In the genomic region with DNA sequence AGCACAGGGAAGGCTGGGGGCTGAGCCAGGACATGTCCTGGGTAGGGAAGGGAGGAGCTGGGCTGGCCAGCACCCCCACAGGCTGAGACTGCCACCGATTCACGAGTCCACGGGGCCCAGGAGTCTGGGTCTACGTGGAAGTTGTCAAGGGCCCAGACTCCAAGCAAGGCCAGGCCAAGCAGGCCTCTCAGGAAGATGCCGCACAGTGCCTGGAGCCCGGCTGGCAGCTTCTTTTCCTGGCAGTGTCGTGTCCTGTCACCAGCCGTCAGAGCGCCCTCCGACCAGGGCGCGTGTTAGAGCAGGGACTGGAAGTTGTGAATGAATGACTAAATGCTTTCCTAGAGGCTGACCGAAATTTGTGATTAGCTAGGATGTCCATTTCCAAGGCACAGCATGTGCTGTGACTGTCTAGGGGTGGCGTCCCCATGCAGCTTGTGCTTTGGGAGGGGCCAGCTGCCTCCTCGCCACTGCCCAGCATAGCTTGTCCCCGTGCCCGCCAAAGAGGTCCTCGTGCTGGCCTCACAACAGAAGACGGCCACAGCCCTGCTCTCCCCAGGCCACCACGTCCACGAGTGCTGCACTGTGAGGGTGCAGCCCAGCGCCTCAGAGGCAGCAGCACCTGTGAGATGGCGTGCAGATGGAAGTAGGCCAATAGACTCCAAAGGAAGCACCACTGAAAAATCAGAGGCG, we compare ENCODE assay signal across 20 cellular contexts.
DNase-seq lines count a peak whose midpoint lies in the region; ATAC-seq and TF ChIP-seq lines count a peak whose summit lies in the region.
"Had no signal": no experiment of that assay in that cellular context is flagged by ENCODE, and none has a peak within 500 bp of the region (broad histone marks: within the 10 kb centered on the region; RNA-seq: fewer than 3 reads in every experiment).

No MANE protein-coding gene starts in this region.

- H3K27me3 ChIP-seq in BLaER1, result no peaks in the 10 kb centered on the region
- H3K27me3 ChIP-seq in neural progenitor cell, result no peaks in the 10 kb centered on the region
- H3K27me3 ChIP-seq: BE2C had no signal

- no peaks in the 10 kb centered on the region for H3F3A ChIP-seq in neural progenitor cell (ENCODE audit: low read depth)

- DNase-seq in G401 (ENCODE audit: low spot score), result peak; percentile 56
- DNase-seq in neural progenitor cell (ENCODE audit: low spot score), result no peak
- no peak for DNase-seq in NCI-H446 (lab: John Stamatoyannopoulos, UW)
- DNase-seq: BE2C; CD8-positive, alpha-beta T cell; COR-L47; DMS153; DMS79 treated with DMSO at 0.1 percent for 48 hours; EL; GDM1; GOT3; IMR-90; KBM-7 had no signal

- H4K20me1 ChIP-seq in BLaER1 (peaks cover 41% of the 10 kb centered on the region), neural progenitor cell (ENCODE audit: low read depth) (no peaks in the 10 kb centered on the region)

- no peak overlapping the region for H3K4me3 Mint-ChIP-seq in brain
- H3K4me3 Mint-ChIP-seq in neural progenitor cell, result no peak overlapping the region
- H3K4me3 Mint-ChIP-seq: CD14-positive monocyte; CD8-positive, alpha-beta T cell had no signal

- H3K36me3 Mint-ChIP-seq in brain, result no peaks in the 10 kb centered on the region
- no peaks in the 10 kb centered on the region for H3K36me3 Mint-ChIP-seq in neural progenitor cell
- H3K36me3 Mint-ChIP-seq: CD8-positive, alpha-beta T cell had no signal

- H3K27ac Mint-ChIP-seq in brain (peak overlapping the region in 3 of 5 experiments; percentile 30 to 69 (median 42)), neural progenitor cell (peak overlapping the region; percentile 25)
- H3K27ac Mint-ChIP-seq: CD14-positive monocyte; CD8-positive, alpha-beta T cell had no signal

- TF ChIP-seq CTCF in brain (conservative IDR thresholded peaks at IDR 0.05) (no peak), neural progenitor cell (IDR thresholded peaks at IDR 0.05) (no peak)

- H3K9me3 ChIP-seq in BLaER1, result peaks cover 19% of the 10 kb centered on the region
- no peaks in the 10 kb centered on the region for H3K9me3 ChIP-seq in neural progenitor cell (ENCODE audit: low read depth)
- H3K9me3 ChIP-seq: A549, BE2C had no signal

- no peak overlapping the region for H3K4me2 ChIP-seq in BLaER1
- H3K4me2 ChIP-seq in neural progenitor cell, result no peak overlapping the region
- H3K4me2 ChIP-seq: A549 had no signal

- no peak overlapping the region for H3K27ac ChIP-seq in BLaER1
- H3K27ac ChIP-seq in neural progenitor cell, result no peak overlapping the region
- H3K27ac ChIP-seq: A549 had no signal

- H3K79me2 ChIP-seq in neural progenitor cell (ENCODE audit: low read depth), result no peaks in the 10 kb centered on the region

- no peak overlapping the region for H3K4me3 ChIP-seq in BLaER1
- H3K4me3 ChIP-seq in neural progenitor cell, result no peak overlapping the region
- H3K4me3 ChIP-seq: A549 had no signal

- H3K36me3 ChIP-seq in BLaER1 (peaks cover 52% of the 10 kb centered on the region), neural progenitor cell (no peaks in the 10 kb centered on the region)
- H3K36me3 ChIP-seq: BE2C had no signal

- no peak overlapping the region for H2AFZ ChIP-seq in neural progenitor cell (replicated peaks)

- peaks cover 65% of the 10 kb centered on the region for H3K4me1 Mint-ChIP-seq in brain
- peaks cover 51% of the 10 kb centered on the region for H3K4me1 Mint-ChIP-seq in neural progenitor cell
- H3K4me1 Mint-ChIP-seq: CD14-positive monocyte had no signal

- H3K4me1 ChIP-seq in BLaER1 (peaks cover 58% of the 10 kb centered on the region), neural progenitor cell (no peaks in the 10 kb centered on the region)
- H3K4me1 ChIP-seq: A549 had no signal

- in situ Hi-C loops in G401 (cut with HindIII; ENCODE audit: low sequenced_read_pairs), result no loop called here

- ATAC-seq in GM21515 (IDR thresholded peaks at IDR 0.05; ENCODE audit: unreplicated experiment) (no peak), GM19351 (IDR thresholded peaks at IDR 0.05; ENCODE audit: unreplicated experiment) (no peak), GM19452 (IDR thresholded peaks at IDR 0.05; ENCODE audit: unreplicated experiment) (no peak)
- ATAC-seq: A549; CD8-positive, alpha-beta T cell had no signal

- H3K9me3 Mint-ChIP-seq in brain (peaks cover 0 to 3% (median 0%) of the 10 kb centered on the region in 5 experiments), neural progenitor cell (no peaks in the 10 kb centered on the region)
- H3K9me3 Mint-ChIP-seq: CD8-positive, alpha-beta T cell had no signal

- no peaks in the 10 kb centered on the region for H3K27me3 Mint-ChIP-seq in brain
- H3K27me3 Mint-ChIP-seq in neural progenitor cell (ENCODE audit: insufficient read depth, low read depth), result peaks cover 9% of the 10 kb centered on the region

- H3K9ac ChIP-seq in BLaER1 (0 out of 2 replicates have a peak overlapping the region, but pooled peaks have one; percentile 3), neural progenitor cell (no peak overlapping the region)
